Comparison of ENCODE assay signal across 30 cellular contexts in the genomic region with DNA sequence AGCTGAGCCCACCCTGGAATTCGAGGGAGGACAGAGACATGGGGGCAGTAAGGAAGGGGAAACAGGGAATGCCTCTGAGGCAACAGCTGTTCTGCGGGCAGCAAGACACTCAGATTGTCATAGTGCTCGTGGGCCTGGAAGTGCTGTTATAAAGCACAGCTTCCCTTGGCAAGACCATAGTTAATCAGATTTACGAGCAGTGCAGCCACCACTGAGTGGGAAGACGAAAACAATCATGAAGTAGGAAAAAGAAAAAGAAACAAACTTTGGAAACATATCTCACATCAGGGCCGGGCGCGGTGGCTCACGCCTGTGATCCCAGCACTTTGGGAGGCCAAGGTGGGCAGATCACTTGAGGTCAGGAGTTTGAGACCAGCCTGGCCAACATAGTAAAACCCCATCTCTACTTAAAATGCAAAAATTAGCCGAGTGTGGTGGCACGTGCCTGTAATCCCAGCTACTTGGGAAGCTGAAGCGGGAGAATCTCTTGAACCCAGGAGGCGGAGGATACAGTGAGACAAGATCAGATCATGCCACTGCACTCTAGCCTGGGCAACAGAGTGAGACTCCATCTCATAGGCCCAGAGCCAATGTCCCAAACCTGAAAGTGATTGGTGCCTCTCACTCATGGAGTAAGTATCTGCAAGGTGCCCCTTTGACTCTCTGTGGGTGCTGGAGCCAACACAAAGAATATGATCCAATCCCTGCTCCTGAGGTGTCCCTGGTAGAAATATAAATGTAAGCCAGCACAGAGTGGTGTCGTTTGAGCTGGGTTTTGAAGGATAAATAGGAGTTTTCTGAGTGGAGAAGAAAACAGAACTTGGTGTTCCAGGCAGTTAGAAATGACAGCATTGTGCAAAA. TPM values are rescaled to one million over a fixed set of nuclear protein-coding genes. Genes with fewer than 3 reads are reported as not detected.
DNase-seq lines count a peak whose midpoint lies in the region; ATAC-seq, FAIRE-seq and TF ChIP-seq lines count a peak whose summit lies in the region.
"Had no signal": no experiment of that assay in that cellular context is flagged by ENCODE, and none has a peak within 500 bp of the region (broad histone marks: within the 10 kb centered on the region; RNA-seq: fewer than 3 reads in every experiment).

No MANE protein-coding gene starts in this region.

- in situ Hi-C loops in IMR-90 (cut with MboI; ENCODE audit: low sequenced_read_pairs) = no loop called here

- no peaks in the 10 kb centered on the region for H3K9me3 Mint-ChIP-seq in nephron progenitor cell
- H3K9me3 Mint-ChIP-seq: naive thymus-derived CD8-positive, alpha-beta T cell; stimulated activated effector memory CD8-positive, alpha-beta T cell treated with anti-CD3 and anti-CD28 coated beads, Interleukin-12 subunit alpha, Interleukin-12 subunit beta, amount 100 ng/mL, for 72 hours had no signal

- CTCF ChIA-PET in IMR-90 (lab: Yijun Ruan, JAX) (interaction anchor here (1.5 kb wide), 1 partner anchor 27 kb away, joined by 4 read pairs; no protein-coding TSS in a partner anchor), endothelial cell of umbilical vein (lab: Charles Lee) (interaction anchor here (0.7 to 1.7 kb wide), 5 partner anchors 12 to 72 kb away, joined by 3 to 11 read pairs (median 6); no protein-coding TSS in a partner anchor)

- no peak overlapping the region for H2BK20ac ChIP-seq in IMR-90 (ENCODE audit: low read depth, low read length)

- H3K18ac ChIP-seq in IMR-90 (ENCODE audit: low read depth, low read length) = no peak overlapping the region

- H3K9me1 ChIP-seq in IMR-90 (ENCODE audit: insufficient read depth, low read length) = peaks cover 8% of the 10 kb centered on the region; the same call in 1 of the 2 replicates
- H3K9me1 ChIP-seq in endothelial cell of umbilical vein (replicated peaks; ENCODE audit: control insufficient read depth, extremely low read depth, insufficient read depth, low read length) = no peaks in the 10 kb centered on the region

- FAIRE-seq in endothelial cell of umbilical vein (lab: Jason Lieb, UNC) (peak; percentile 50), D721Med (lab: Jason Lieb, UNC) (no peak)
- FAIRE-seq: astrocyte, keratinocyte had no signal

- H3K56ac ChIP-seq in IMR-90 (ENCODE audit: extremely low read depth, insufficient read depth, low read length) = no peak overlapping the region

- H3K79me2 ChIP-seq in endothelial cell of umbilical vein (ENCODE audit: control insufficient read depth, insufficient read depth, low read length) = no peaks in the 10 kb centered on the region

- ATAC-seq in IMR-90 (ENCODE audit: low read depth) (no peak), HG02642 (IDR thresholded peaks at IDR 0.05; ENCODE audit: poor library complexity, unreplicated experiment) (no peak)
- ATAC-seq: heart left ventricle; naive thymus-derived CD8-positive, alpha-beta T cell; stimulated activated effector memory CD8-positive, alpha-beta T cell treated with anti-CD3 and anti-CD28 coated beads, Interleukin-12 subunit alpha, Interleukin-12 subunit beta, amount 100 ng/mL, for 72 hours had no signal

- H4K5ac ChIP-seq in IMR-90 (ENCODE audit: low read depth, low read length) = no peak overlapping the region

- no peak overlapping the region for H3K23ac ChIP-seq in IMR-90 (ENCODE audit: low read depth, low read length)

- H4K20me1 ChIP-seq in IMR-90 (ENCODE audit: insufficient read depth, low read length) (no peaks in the 10 kb centered on the region), endothelial cell of umbilical vein (replicated peaks; ENCODE audit: control insufficient read depth, extremely low read depth, insufficient read depth, low read length) (no peaks in the 10 kb centered on the region)

- DNase-seq in AG10803 (ENCODE audit: low read depth) = peak; percentile 10
- no peak for DNase-seq in IMR-90
- DNase-seq in endothelial cell of umbilical vein (ENCODE audit: low read depth, low spot score) = no peak
- no peak for DNase-seq in nephron progenitor cell
- DNase-seq in SW 1271 (lab: John Stamatoyannopoulos, UW) = no peak
- no peak for DNase-seq in esophagus squamous epithelium (lab: John Stamatoyannopoulos, UW)
- no peak for DNase-seq in D721Med (ENCODE audit: insufficient read length, low spot score)
- DNase-seq: activated CD4-positive, alpha-beta T cell treated with anti-CD3 and anti-CD28 coated beads for 4 hours; activated CD8-positive, alpha-beta memory T cell treated with anti-CD3 and anti-CD28 coated beads for 24 hours; activated gamma-delta T cell; activated T-cell treated with anti-CD3 and anti-CD28 coated beads, Interleukin-2, amount 50 U/mL, for 1 hour; caudate nucleus; effector memory CD4-positive, alpha-beta T cell; heart left ventricle; midbrain; MM.1S; naive thymus-derived CD8-positive, alpha-beta T cell; NCI-H1417 treated with DMSO at 0.1 percent for 48 hours; NCI-H2081; NCI-H524 treated with DMSO at 0.1 percent for 48 hours; Peyer's patch; SHP77; transverse colon; WERI-Rb-1 had no signal

- H3K14ac ChIP-seq in IMR-90 (replicated peaks; ENCODE audit: low read depth, low read length) = no peak overlapping the region

- H2BK15ac ChIP-seq in IMR-90 (ENCODE audit: low read depth, low read length) = no peak overlapping the region

- H3K27ac Mint-ChIP-seq in nephron progenitor cell = peak overlapping the region; percentile 87
- H3K27ac Mint-ChIP-seq: naive thymus-derived CD8-positive, alpha-beta T cell; stimulated activated effector memory CD8-positive, alpha-beta T cell treated with anti-CD3 and anti-CD28 coated beads, Interleukin-12 subunit alpha, Interleukin-12 subunit beta, amount 100 ng/mL, for 72 hours had no signal

- TF ChIP-seq POLR2A in IMR-90 (IDR thresholded peaks at IDR 0.05; ENCODE audit: low read depth, low read length) (no peak), endothelial cell of umbilical vein (IDR thresholded peaks at IDR 0.05; ENCODE audit: low read depth, low read length) (no peak), esophagus squamous epithelium (IDR thresholded peaks at IDR 0.05) (no peak)

- H3K4me2 ChIP-seq in IMR-90 (ENCODE audit: low read depth, low read length) (no peak overlapping the region), endothelial cell of umbilical vein (ENCODE audit: insufficient read depth, low read length) (no peak overlapping the region)
- H3K4me2 ChIP-seq: BLaER1 treated with 17β-estradiol and CSF1 and Interleukin-3, amounts not matched to agents 10 nM and 100 nM had no signal

- H2AFZ ChIP-seq in IMR-90 (replicated peaks; ENCODE audit: low read length, poor library complexity) (no peak overlapping the region), endothelial cell of umbilical vein (ENCODE audit: low read depth, low read length) (no peak overlapping the region)

- peaks cover 7% of the 10 kb centered on the region for H3K27me3 Mint-ChIP-seq in nephron progenitor cell (ENCODE audit: low read depth, poor library complexity)
- H3K27me3 Mint-ChIP-seq: naive thymus-derived CD8-positive, alpha-beta T cell had no signal

- BruUV-seq in IMR-90 (replicated peaks; lab: Mats Ljungman, UMichigan) = no TSS peak
- no TSS peak for BruUV-seq in endothelial cell of umbilical vein (replicated peaks; lab: Mats Ljungman, UMichigan)

- no peak overlapping the region for H3K4ac ChIP-seq in IMR-90 (ENCODE audit: low read depth, low read length)

- POLR2A ChIA-PET in IMR-90 (lab: Charles Lee; ENCODE audit: unreplicated experiment) = no interaction called here
- POLR2A ChIA-PET in endothelial cell of umbilical vein (lab: Charles Lee) = no interaction called here

- peak overlapping the region; percentile 5 for H2BK5ac ChIP-seq in IMR-90 (ENCODE audit: low read depth, low read length, poor library complexity, severe bottlenecking)

- H3K27me3 ChIP-seq in IMR-90 (ENCODE audit: control insufficient read depth, insufficient read depth, low read length) (no peaks in the 10 kb centered on the region), endothelial cell of umbilical vein (ENCODE audit: control insufficient read depth in 2 of 2, insufficient read depth in 2 of 2, low read length in 2 of 2) (no peaks in the 10 kb centered on the region), esophagus squamous epithelium (no peaks in the 10 kb centered on the region)
- H3K27me3 ChIP-seq: BLaER1 treated with 17β-estradiol and CSF1 and Interleukin-3, amounts not matched to agents 10 nM and 100 nM; heart left ventricle; Peyer's patch; transverse colon had no signal

- peak overlapping the region; percentile 25; the same call in 1 of the 2 replicates for H3K27ac ChIP-seq in IMR-90 (ENCODE audit: insufficient read depth, low read length)
- no peak overlapping the region for H3K27ac ChIP-seq in endothelial cell of umbilical vein (ENCODE audit: insufficient read depth, low read depth, low read length)
- H3K27ac ChIP-seq in esophagus squamous epithelium = no peak overlapping the region
- H3K27ac ChIP-seq: coronary artery, heart left ventricle, Peyer's patch, WERI-Rb-1 had no signal

- WGBS in IMR-90 (ENCODE audit: extremely low coverage in 2 of 2, insufficient read length in 1 of 2), 2 experiments = 91% methylated on average over 4 of the region's 14 CpGs; no CpG with 5 or more reads in 1 of the 2 experiments
- 86 to 96% methylated on average over 14 of the region's 14 CpGs for WGBS in esophagus squamous epithelium, 2 donors

- peaks cover 5% of the 10 kb centered on the region; the same call in 1 of the 2 replicates for H3K4me1 ChIP-seq in IMR-90 (ENCODE audit: control insufficient read depth, insufficient read depth, low read length)
- H3K4me1 ChIP-seq in endothelial cell of umbilical vein (ENCODE audit: control insufficient read depth, extremely low read depth, insufficient read depth, low read length) = peaks cover 12% of the 10 kb centered on the region
- H3K4me1 ChIP-seq in esophagus squamous epithelium = peaks cover 0 to 5% (median 0%) of the 10 kb centered on the region in 3 donors
- H3K4me1 ChIP-seq: heart left ventricle, Peyer's patch, transverse colon had no signal

- H3K9ac ChIP-seq in IMR-90 (ENCODE audit: low read depth, low read length) (no peak overlapping the region), endothelial cell of umbilical vein (replicated peaks; ENCODE audit: extremely low read depth, insufficient read depth, low read length) (no peak overlapping the region)
- H3K9ac ChIP-seq: BLaER1 treated with 17β-estradiol and CSF1 and Interleukin-3, amounts not matched to agents 10 nM and 100 nM had no signal

- H2BK120ac ChIP-seq in IMR-90 (ENCODE audit: low read depth, low read length) = no peak overlapping the region

- no peak overlapping the region for H3K4me3 Mint-ChIP-seq in nephron progenitor cell
- H3K4me3 Mint-ChIP-seq: naive thymus-derived CD8-positive, alpha-beta T cell; stimulated activated effector memory CD8-positive, alpha-beta T cell treated with anti-CD3 and anti-CD28 coated beads, Interleukin-12 subunit alpha, Interleukin-12 subunit beta, amount 100 ng/mL, for 72 hours had no signal

- H3K4me1 Mint-ChIP-seq in nephron progenitor cell = peaks cover 33% of the 10 kb centered on the region
- H3K4me1 Mint-ChIP-seq: naive thymus-derived CD8-positive, alpha-beta T cell; stimulated activated effector memory CD8-positive, alpha-beta T cell treated with anti-CD3 and anti-CD28 coated beads, Interleukin-12 subunit alpha, Interleukin-12 subunit beta, amount 100 ng/mL, for 72 hours had no signal

- no peak overlapping the region for H2AK5ac ChIP-seq in IMR-90 (ENCODE audit: low read depth, low read length)

- no peak overlapping the region for H2AK9ac ChIP-seq in IMR-90 (replicated peaks; ENCODE audit: low read depth, low read length, poor library complexity)

- intact Hi-C loops in IMR-90 (cut with micrococcal nuclease) (no loop called here), endothelial cell of umbilical vein (cut with micrococcal nuclease) (no loop called here), esophagus squamous epithelium (cut with DNase I) (no loop called here)

- no peak overlapping the region for H4K8ac ChIP-seq in IMR-90 (ENCODE audit: low read depth in 2 of 2, low read length in 2 of 2)

- TF ChIP-seq RAD21 in IMR-90 (IDR thresholded peaks at IDR 0.05; ENCODE audit: low read length) = no peak

- no peak overlapping the region for H3K4me3 ChIP-seq in AG10803 (ENCODE audit: low read length)
- H3K4me3 ChIP-seq in IMR-90 (ENCODE audit: insufficient read depth, low read depth, low read length) = no peak overlapping the region
- H3K4me3 ChIP-seq in endothelial cell of umbilical vein (replicated peaks in 1 of 3; ENCODE audit: insufficient read depth in 1 of 3, low read depth in 1 of 3, low read length in 3 of 3) = no peak overlapping the region
- H3K4me3 ChIP-seq in esophagus squamous epithelium = no peak overlapping the region
- H3K4me3 ChIP-seq: BLaER1 treated with 17β-estradiol and CSF1 and Interleukin-3, amounts not matched to agents 10 nM and 100 nM; coronary artery; heart left ventricle; Peyer's patch; transverse colon had no signal

- H3K36me3 Mint-ChIP-seq in nephron progenitor cell (ENCODE audit: low read depth) = peaks cover 21% of the 10 kb centered on the region

- TF ChIP-seq CTCF in AG10803 (conservative IDR thresholded peaks at IDR 0.05; ENCODE audit: low read length) (no peak), IMR-90 (conservative IDR thresholded peaks at IDR 0.05; ENCODE audit: low read depth, low read length) (no peak), endothelial cell of umbilical vein (IDR thresholded peaks at IDR 0.05; ENCODE audit: extremely low read depth in 1 of 2, insufficient read depth in 1 of 2, low read depth in 1 of 2, low read length in 2 of 2) (no peak), nephron progenitor cell (IDR thresholded peaks at IDR 0.05) (no peak), esophagus squamous epithelium (IDR thresholded peaks at IDR 0.05) (no peak), D721Med (IDR thresholded peaks at IDR 0.05; ENCODE audit: insufficient read depth, missing control alignments) (no peak)

- H3K79me1 ChIP-seq in IMR-90 (ENCODE audit: low read depth in 1 of 2, low read length in 2 of 2) = peaks cover 0 to 4% of the 10 kb centered on the region in 2 experiments; a peak in 1 of 4 replicates

- dilution Hi-C loops in IMR-90 (cut with HindIII; ENCODE audit: low sequenced_read_pairs, unreplicated experiment) = no loop called here
- dilution Hi-C loops in endothelial cell of umbilical vein (cut with MboI; ENCODE audit: extremely low pct_ligation_motif_present, low sequenced_read_pairs) = no loop called here

- no peaks in the 10 kb centered on the region for H3K9me3 ChIP-seq in IMR-90 (ENCODE audit: control insufficient read depth, insufficient read depth, low read length)
- no peaks in the 10 kb centered on the region for H3K9me3 ChIP-seq in endothelial cell of umbilical vein (replicated peaks; ENCODE audit: control insufficient read depth, insufficient read depth, low read length)
- H3K9me3 ChIP-seq in esophagus squamous epithelium = no peaks in the 10 kb centered on the region
- H3K9me3 ChIP-seq: BLaER1 treated with 17β-estradiol and CSF1 and Interleukin-3, amounts not matched to agents 10 nM and 100 nM; heart left ventricle; Peyer's patch; transverse colon had no signal

- no peak overlapping the region for H4K91ac ChIP-seq in IMR-90 (ENCODE audit: insufficient read depth, low read depth, low read length)

- 0 out of 2 replicates have a peak, but pooled peaks cover 2% of the 10 kb centered on the region for H3K36me3 ChIP-seq in IMR-90 (ENCODE audit: control insufficient read depth, insufficient read depth, low read length)
- no peaks in the 10 kb centered on the region for H3K36me3 ChIP-seq in endothelial cell of umbilical vein (ENCODE audit: control insufficient read depth in 2 of 2, extremely low read depth in 1 of 2, insufficient read depth in 2 of 2, low read length in 2 of 2)
- H3K36me3 ChIP-seq in esophagus squamous epithelium = peaks cover 0 to 36% (median 0%) of the 10 kb centered on the region in 3 donors
- H3K36me3 ChIP-seq: heart left ventricle had no signal

RNA-seq across cellular contexts. Expression of a gene that starts 55.6 kb away (rescaled TPM):
- total RNA-seq in IMR-90 (2012; rRNA removed) (1.7 and 1.8 TPM in 2 replicates), endothelial cell of umbilical vein (2.8 and 3.1 TPM in 2 replicates), esophagus squamous epithelium (10 to 100 TPM in 2 of 4 donors, 1 to 10 TPM in 2; 5.6 to 12.3 (median 10.2) TPM)
- polyA plus RNA-seq in IMR-90 (2012; rRNA removed) (5.2 and 6.5 TPM in 2 replicates), endothelial cell of umbilical vein (3.9 and 4.0 TPM in 2 replicates)
- 4.8 and 9.2 TPM in 2 replicates for polyA plus RNA-seq in IMR-90 (2012; cell fraction: cytosol; rRNA removed)
- polyA plus RNA-seq in IMR-90 (2012; cell fraction: nucleus; rRNA removed; ENCODE audit: low replicate concordance) = 11.6 and 25.5 TPM in 2 replicates
- 2.0 and 2.5 TPM in 2 replicates for polyA plus RNA-seq in endothelial cell of umbilical vein (2011; cell fraction: cytosol; rRNA removed)
- 4.2 and 4.4 TPM in 2 replicates for polyA plus RNA-seq in endothelial cell of umbilical vein (2011; cell fraction: nucleus; rRNA removed)
- polyA plus RNA-seq in endothelial cell of umbilical vein (2012) = 3.1 and 4.7 TPM in 2 replicates
- 2.7 and 4.2 TPM in 2 replicates for polyA minus RNA-seq in endothelial cell of umbilical vein
- 4.0 TPM for polyA minus RNA-seq in endothelial cell of umbilical vein (2011; cell fraction: cytosol; rRNA and poly(A)+ RNA removed)
- polyA minus RNA-seq in endothelial cell of umbilical vein (2011; cell fraction: nucleus; rRNA and poly(A)+ RNA removed) = 1.2 and 3.0 TPM in 2 replicates
